Comparison of ENCODE assay signal across 1 cellular context in genomic region chr3:33277193-33277882, GRCh38.
TF ChIP-seq lines count a peak whose summit lies in the region.

Gene FBXL2 (plus strand): TSS chr3:33277442. CDS start chr3:33277513, 71 bp downstream.

TF ChIP-seq in HepG2, 621 proteins besides CTCF, POLR2A, EP300 and RAD21 (continued from another document):
- TF ChIP-seq TMF1 (CRISPR knock-in tag; IDR thresholded peaks at IDR 0.05; ENCODE audit: low read depth) = 0 out of 2 replicates have a peak, but pooled peaks have one; percentile 48
- TF ChIP-seq RXRA (CRISPR knock-in tag; IDR thresholded peaks at IDR 0.05) = 0 out of 2 replicates have a peak, but pooled peaks have one; percentile 45
